Comparison of ENCODE assay signal across 1 cellular context in genomic region chr17:42675984-42676423, GRCh38.
TF ChIP-seq lines count a peak whose summit lies in the region.

No MANE protein-coding gene starts in this region.

TF ChIP-seq in HepG2, 621 proteins besides CTCF, POLR2A, EP300 and RAD21 (continued from another document and continues in another):
- TF ChIP-seq ZNF609 (CRISPR knock-in tag; IDR thresholded peaks at IDR 0.05; ENCODE audit: borderline replicate concordance) (peak; percentile 26; the same call in 1 of the 2 replicates), ZNF235 (CRISPR knock-in tag; IDR thresholded peaks at IDR 0.05; ENCODE audit: borderline replicate concordance) (no peak), ZNF451 (CRISPR knock-in tag; IDR thresholded peaks at IDR 0.05) (peak; percentile 47; the same call in 1 of the 2 replicates), NFIC (IDR thresholded peaks at IDR 0.05; ENCODE audit: low read length) (no peak), HES4 (CRISPR knock-in tag; IDR thresholded peaks at IDR 0.05; ENCODE audit: borderline replicate concordance) (no peak; the same call in 1 of the 2 replicates), CC2D1A (CRISPR knock-in tag; IDR thresholded peaks at IDR 0.05) (no peak), ZNF598 (CRISPR knock-in tag; IDR thresholded peaks at IDR 0.05; ENCODE audit: borderline replicate concordance) (no peak; the same call in 1 of the 2 replicates), ZNF615 (CRISPR knock-in tag; IDR thresholded peaks at IDR 0.05; ENCODE audit: borderline replicate concordance) (no peak), EZH2 (conservative IDR thresholded peaks at IDR 0.05; ENCODE audit: low read depth, low read length) (no peak), ZNF530 (CRISPR knock-in tag; IDR thresholded peaks at IDR 0.05; ENCODE audit: low read depth) (no peak), MXI1 (IDR thresholded peaks at IDR 0.05; ENCODE audit: borderline replicate concordance, low read depth, low read length) (peak; percentile 23; the same call in 1 of the 3 replicates), ZFYVE20 (CRISPR knock-in tag; IDR thresholded peaks at IDR 0.05; ENCODE audit: borderline replicate concordance, low read depth) (0 out of 2 replicates have a peak, but pooled peaks have one; percentile 71), ZFP82 (CRISPR knock-in tag; IDR thresholded peaks at IDR 0.05; ENCODE audit: borderline replicate concordance) (no peak), REPIN1 (CRISPR knock-in tag; IDR thresholded peaks at IDR 0.05; ENCODE audit: borderline replicate concordance, low read depth) (0 out of 2 replicates have a peak, but pooled peaks have one; percentile 10), ZBTB4 (CRISPR knock-in tag; IDR thresholded peaks at IDR 0.05; ENCODE audit: borderline replicate concordance) (0 out of 2 replicates have a peak, but pooled peaks have one; percentile 56), PHF21A (CRISPR knock-in tag; IDR thresholded peaks at IDR 0.05) (no peak), NPAS2 (CRISPR knock-in tag; IDR thresholded peaks at IDR 0.05; ENCODE audit: borderline replicate concordance) (no peak), SNAPC4 (CRISPR knock-in tag; IDR thresholded peaks at IDR 0.05) (0 out of 2 replicates have a peak, but pooled peaks have one; percentile 26), CBFB (CRISPR knock-in tag; IDR thresholded peaks at IDR 0.05) (peak; percentile 26; the same call in 1 of the 2 replicates), ZFP91 (CRISPR knock-in tag; IDR thresholded peaks at IDR 0.05; ENCODE audit: borderline replicate concordance) (peak; percentile 56; the same call in 1 of the 2 replicates), TBX2 (CRISPR knock-in tag; IDR thresholded peaks at IDR 0.05; ENCODE audit: borderline replicate concordance) (peak; percentile 53), ARHGAP35 (CRISPR knock-in tag; IDR thresholded peaks at IDR 0.05; ENCODE audit: borderline replicate concordance) (no peak; the same call in 1 of the 2 replicates), PHF20 (CRISPR knock-in tag; IDR thresholded peaks at IDR 0.05) (0 out of 2 replicates have a peak, but pooled peaks have one; percentile 49), ELF1 (CRISPR knock-in tag; IDR thresholded peaks at IDR 0.05) (no peak), TBP (CRISPR knock-in tag; IDR thresholded peaks at IDR 0.05) (no peak), TMF1 (CRISPR knock-in tag; IDR thresholded peaks at IDR 0.05; ENCODE audit: low read depth) (peak; percentile 43), EED (CRISPR knock-in tag; IDR thresholded peaks at IDR 0.05) (peak; percentile 88; the same call in 1 of the 2 replicates), MTF2 (CRISPR knock-in tag; IDR thresholded peaks at IDR 0.05; ENCODE audit: borderline replicate concordance) (no peak), ZNF501 (CRISPR knock-in tag; IDR thresholded peaks at IDR 0.05) (peak; percentile 73; the same call in 1 of the 2 replicates), ATF2 (CRISPR knock-in tag; IDR thresholded peaks at IDR 0.05) (peak; percentile 16; the same call in 1 of the 2 replicates)
- TF ChIP-seq, protein P1, sequence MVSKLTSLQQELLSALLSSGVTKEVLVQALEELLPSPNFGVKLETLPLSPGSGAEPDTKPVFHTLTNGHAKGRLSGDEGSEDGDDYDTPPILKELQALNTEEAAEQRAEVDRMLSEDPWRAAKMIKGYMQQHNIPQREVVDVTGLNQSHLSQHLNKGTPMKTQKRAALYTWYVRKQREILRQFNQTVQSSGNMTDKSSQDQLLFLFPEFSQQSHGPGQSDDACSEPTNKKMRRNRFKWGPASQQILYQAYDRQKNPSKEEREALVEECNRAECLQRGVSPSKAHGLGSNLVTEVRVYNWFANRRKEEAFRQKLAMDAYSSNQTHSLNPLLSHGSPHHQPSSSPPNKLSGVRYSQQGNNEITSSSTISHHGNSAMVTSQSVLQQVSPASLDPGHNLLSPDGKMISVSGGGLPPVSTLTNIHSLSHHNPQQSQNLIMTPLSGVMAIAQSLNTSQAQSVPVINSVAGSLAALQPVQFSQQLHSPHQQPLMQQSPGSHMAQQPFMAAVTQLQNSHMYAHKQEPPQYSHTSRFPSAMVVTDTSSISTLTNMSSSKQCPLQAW (CRISPR knock-in tag; IDR thresholded peaks at IDR 0.05) = peak; percentile 5
- TF ChIP-seq, protein P2, sequence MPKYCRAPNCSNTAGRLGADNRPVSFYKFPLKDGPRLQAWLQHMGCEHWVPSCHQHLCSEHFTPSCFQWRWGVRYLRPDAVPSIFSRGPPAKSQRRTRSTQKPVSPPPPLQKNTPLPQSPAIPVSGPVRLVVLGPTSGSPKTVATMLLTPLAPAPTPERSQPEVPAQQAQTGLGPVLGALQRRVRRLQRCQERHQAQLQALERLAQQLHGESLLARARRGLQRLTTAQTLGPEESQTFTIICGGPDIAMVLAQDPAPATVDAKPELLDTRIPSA (CRISPR knock-in tag; IDR thresholded peaks at IDR 0.05; ENCODE audit: borderline replicate concordance) = 0 out of 2 replicates have a peak, but pooled peaks have one; percentile 11
- TF ChIP-seq, protein P3, sequence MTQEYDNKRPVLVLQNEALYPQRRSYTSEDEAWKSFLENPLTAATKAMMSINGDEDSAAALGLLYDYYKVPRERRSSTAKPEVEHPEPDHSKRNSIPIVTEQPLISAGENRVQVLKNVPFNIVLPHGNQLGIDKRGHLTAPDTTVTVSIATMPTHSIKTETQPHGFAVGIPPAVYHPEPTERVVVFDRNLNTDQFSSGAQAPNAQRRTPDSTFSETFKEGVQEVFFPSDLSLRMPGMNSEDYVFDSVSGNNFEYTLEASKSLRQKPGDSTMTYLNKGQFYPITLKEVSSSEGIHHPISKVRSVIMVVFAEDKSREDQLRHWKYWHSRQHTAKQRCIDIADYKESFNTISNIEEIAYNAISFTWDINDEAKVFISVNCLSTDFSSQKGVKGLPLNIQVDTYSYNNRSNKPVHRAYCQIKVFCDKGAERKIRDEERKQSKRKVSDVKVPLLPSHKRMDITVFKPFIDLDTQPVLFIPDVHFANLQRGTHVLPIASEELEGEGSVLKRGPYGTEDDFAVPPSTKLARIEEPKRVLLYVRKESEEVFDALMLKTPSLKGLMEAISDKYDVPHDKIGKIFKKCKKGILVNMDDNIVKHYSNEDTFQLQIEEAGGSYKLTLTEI (CRISPR knock-in tag; conservative IDR thresholded peaks at IDR 0.05) = no peak
